ENCODE assay signal across 26 cellular contexts in the genomic region with DNA sequence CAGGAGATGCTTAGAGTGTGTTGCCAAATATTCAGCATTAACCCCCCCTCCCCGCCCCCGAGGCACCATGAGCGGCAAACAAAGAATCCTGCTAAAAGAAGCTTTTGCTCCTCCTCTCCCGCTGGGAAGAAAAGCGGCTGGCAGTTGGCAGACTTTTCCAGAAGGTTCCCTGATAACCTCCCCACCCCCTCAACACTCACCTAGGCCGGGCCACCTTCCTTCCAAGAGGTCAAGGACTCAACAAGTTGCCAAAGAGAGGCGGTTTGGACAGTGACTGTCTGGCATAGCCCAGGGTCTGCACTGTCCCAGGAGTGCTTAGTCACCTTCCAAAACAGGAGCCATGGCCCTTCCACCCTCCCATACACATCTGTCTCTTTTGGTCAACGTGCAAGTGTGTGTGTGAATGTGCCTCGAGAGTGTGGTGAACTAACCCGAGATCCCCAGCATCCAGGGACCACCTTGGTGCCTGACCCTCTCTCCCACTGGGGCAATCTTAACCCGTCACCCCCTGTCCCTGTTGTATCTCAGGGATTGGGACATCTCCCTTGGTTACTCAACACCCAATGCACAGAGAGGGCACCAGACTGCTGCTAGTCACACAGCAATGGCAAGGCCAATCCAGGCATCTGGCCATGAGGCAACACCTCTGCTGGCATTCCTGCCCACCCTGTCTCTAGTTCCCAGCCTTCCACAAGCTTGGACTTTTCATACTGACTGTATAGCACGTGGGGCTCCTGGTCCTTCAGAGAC. TPM values are rescaled to one million over a fixed set of nuclear protein-coding genes. Genes with fewer than 3 reads are reported as not detected.
DNase-seq lines count a peak whose midpoint lies in the region; ATAC-seq and TF ChIP-seq lines count a peak whose summit lies in the region.
"Had no signal": no experiment of that assay in that cellular context is flagged by ENCODE, and none has a peak within 500 bp of the region (broad histone marks: within the 10 kb centered on the region; RNA-seq: fewer than 3 reads in every experiment).

No MANE protein-coding gene starts in this region.

- peak; percentile 94 to 96 (median 96) for ATAC-seq in psoas muscle
- ATAC-seq: natural killer cell, upper lobe of right lung had no signal

- H3K9me3 ChIP-seq in Caco-2 (no peaks in the 10 kb centered on the region), psoas muscle (no peaks in the 10 kb centered on the region), MG63 (no peaks in the 10 kb centered on the region), MM.1S (replicated peaks; ENCODE audit: insufficient read depth, low read length) (no peaks in the 10 kb centered on the region)
- H3K9me3 ChIP-seq: Peyer's patch, sigmoid colon, SK-N-SH, upper lobe of right lung had no signal

- no peaks in the 10 kb centered on the region; the same call in 1 of the 2 replicates for H3K27me3 ChIP-seq in Caco-2 (replicated peaks; ENCODE audit: control insufficient read depth, insufficient read depth, low read length)
- H3K27me3 ChIP-seq in psoas muscle (ENCODE audit: insufficient read depth in 3 of 3, low read length in 2 of 3) = no peaks in the 10 kb centered on the region
- no peaks in the 10 kb centered on the region for H3K27me3 ChIP-seq in MG63
- H3K27me3 ChIP-seq in MM.1S (replicated peaks; ENCODE audit: insufficient read depth, low read length) = no peaks in the 10 kb centered on the region
- H3K27me3 ChIP-seq: Peyer's patch, sigmoid colon, upper lobe of right lung had no signal

- H3K27me3 Mint-ChIP-seq in Caco-2 (ENCODE audit: insufficient read depth, unreplicated experiment) = peaks cover 3% of the 10 kb centered on the region

- POLR2A ChIA-PET in Caco-2 (lab: Charles Lee) = interaction anchor here (0.6 kb wide), 1 partner anchor 29 kb away, joined by 4 read pairs; no protein-coding TSS in a partner anchor

- CTCF ChIA-PET in Caco-2 (lab: Charles Lee) = interaction anchor here (0.6 kb wide), 1 partner anchor 78 kb away, joined by 3 read pairs; no protein-coding TSS in a partner anchor

- H4K20me1 ChIP-seq in MM.1S (ENCODE audit: insufficient read depth, low read length) = no peaks in the 10 kb centered on the region

- DNase-seq in Caco-2 (no peak), NCI-H69 (lab: John Stamatoyannopoulos, UW) (peak; percentile 51), fibroblast of mammary gland (ENCODE audit: low read depth) (peak; percentile 16), psoas muscle (peak; percentile 33 to 65), MG63 (no peak), C1 segment of cervical spinal cord (lab: John Stamatoyannopoulos, UW) (no peak), MM.1S (no peak)
- DNase-seq: activated CD4-positive, alpha-beta T cell treated with anti-CD3 and anti-CD28 coated beads, Interleukin-2, amount 50 U/mL, for 4 hours; activated CD8-positive, alpha-beta memory T cell treated with anti-CD3 and anti-CD28 coated beads, Interleukin-2, amount 50 U/mL, for 4 hours; activated gamma-delta T cell; CD4-positive, alpha-beta memory T cell; cortex of kidney; DMS53; glutamatergic neuron; Karpas-422; natural killer cell; NCI-H1092; NCI-H1930; NCI-H446 treated with DMSO at 0.1 percent for 48 hours; Peyer's patch; sigmoid colon; SK-N-SH; upper lobe of right lung; WERI-Rb-1 had no signal

- no peaks in the 10 kb centered on the region for H3K79me2 ChIP-seq in MM.1S (ENCODE audit: low read length)

- intact Hi-C loops in Caco-2 (cut with micrococcal nuclease; ENCODE audit: unreplicated experiment) = no loop called here
- intact Hi-C loops in psoas muscle (cut with DNase I) = loop anchor here in 1 of 2 donors (5.0 to 10.0 kb wide), 2 partner anchors 82 to 164 kb away; no protein-coding TSS in a partner anchor

- H3K36me3 ChIP-seq in Caco-2 (ENCODE audit: control insufficient read depth, insufficient read depth, low read length) = no peaks in the 10 kb centered on the region
- H3K36me3 ChIP-seq in psoas muscle (ENCODE audit: insufficient read depth in 1 of 2, low read depth in 1 of 2) = no peaks in the 10 kb centered on the region
- H3K36me3 ChIP-seq in MG63 = no peaks in the 10 kb centered on the region
- no peaks in the 10 kb centered on the region for H3K36me3 ChIP-seq in MM.1S (replicated peaks; ENCODE audit: insufficient read depth, low read length)
- H3K36me3 ChIP-seq: Peyer's patch, sigmoid colon, upper lobe of right lung, WERI-Rb-1 had no signal

- 51 to 57% (median 54%) methylated on average over 12 of the region's 12 CpGs for WGBS in psoas muscle, 3 donors

- H3K4me1 Mint-ChIP-seq in Caco-2 (ENCODE audit: low read depth, unreplicated experiment) = no peaks in the 10 kb centered on the region
- H3K4me1 Mint-ChIP-seq: CD4-positive, alpha-beta memory T cell; natural killer cell had no signal

- H3K4me3 ChIP-seq in Caco-2 (ENCODE audit: low read depth, low read length) (no peak overlapping the region), fibroblast of mammary gland (ENCODE audit: control insufficient read depth, low read depth, low read length) (no peak overlapping the region), psoas muscle (no peak overlapping the region), MG63 (no peak overlapping the region), MM.1S (ENCODE audit: low read length) (no peak overlapping the region)
- H3K4me3 ChIP-seq: Peyer's patch, sigmoid colon, upper lobe of right lung had no signal

- H3K36me3 Mint-ChIP-seq in Caco-2 (ENCODE audit: insufficient read depth, unreplicated experiment) = no peaks in the 10 kb centered on the region
- H3K36me3 Mint-ChIP-seq: CD4-positive, alpha-beta memory T cell; mesothelial cell of epicardium; natural killer cell had no signal

- H3K4me3 Mint-ChIP-seq in Caco-2 (ENCODE audit: unreplicated experiment) = no peak overlapping the region
- H3K4me3 Mint-ChIP-seq: CD4-positive, alpha-beta memory T cell; mesothelial cell of epicardium; natural killer cell had no signal

- H3K4me2 ChIP-seq in MM.1S (ENCODE audit: low read depth, low read length) = no peak overlapping the region
- H3K4me2 ChIP-seq: SK-N-SH had no signal

- no peaks in the 10 kb centered on the region for H3K9me3 Mint-ChIP-seq in Caco-2 (ENCODE audit: unreplicated experiment)
- H3K9me3 Mint-ChIP-seq: CD4-positive, alpha-beta memory T cell; mesothelial cell of epicardium; natural killer cell had no signal

- no peaks in the 10 kb centered on the region for H3K9me2 ChIP-seq in MM.1S (replicated peaks; ENCODE audit: insufficient read depth, low read length)
- H3K9me2 ChIP-seq: SK-N-SH had no signal

- no peak overlapping the region for H2AFZ ChIP-seq in MM.1S (ENCODE audit: low read length)

- TF ChIP-seq CTCF in Caco-2 (IDR thresholded peaks at IDR 0.05; ENCODE audit: insufficient read depth in 1 of 2, low read depth in 1 of 2, low read length in 1 of 2, severe bottlenecking in 1 of 2, unreplicated experiment in 1 of 2) = no peak
- no peak for TF ChIP-seq CTCF in fibroblast of mammary gland (conservative IDR thresholded peaks at IDR 0.05; ENCODE audit: control insufficient read depth, insufficient read depth, low read depth, low read length)
- no peak for TF ChIP-seq CTCF in psoas muscle (IDR thresholded peaks at IDR 0.05)
- no peak for TF ChIP-seq CTCF in MM.1S (IDR thresholded peaks at IDR 0.05; ENCODE audit: low read length)

- no peak overlapping the region for H3K27ac ChIP-seq in psoas muscle
- H3K27ac ChIP-seq in MM.1S (ENCODE audit: low read length) = no peak overlapping the region
- H3K27ac ChIP-seq: Peyer's patch, upper lobe of right lung, WERI-Rb-1 had no signal

- no peak overlapping the region for H3K9ac ChIP-seq in MM.1S (ENCODE audit: low read length)
- H3K9ac ChIP-seq: SK-N-SH had no signal

- peak overlapping the region; percentile 56 for H3K27ac Mint-ChIP-seq in Caco-2 (ENCODE audit: unreplicated experiment)
- H3K27ac Mint-ChIP-seq: CD4-positive, alpha-beta memory T cell; mesothelial cell of epicardium; natural killer cell had no signal

- H3K4me1 ChIP-seq in Caco-2 = no peaks in the 10 kb centered on the region
- H3K4me1 ChIP-seq in psoas muscle = peaks cover 9% of the 10 kb centered on the region
- no peaks in the 10 kb centered on the region for H3K4me1 ChIP-seq in MM.1S (ENCODE audit: low read length)
- H3K4me1 ChIP-seq: Peyer's patch, upper lobe of right lung had no signal

- H3F3A ChIP-seq in MM.1S (ENCODE audit: insufficient read depth, low read length) = no peaks in the 10 kb centered on the region

- no TSS peak for BruUV-seq in Caco-2 (replicated peaks; lab: Mats Ljungman, UMichigan)

RNA-seq across cellular contexts. Expression of a gene that starts 18.9 kb away (rescaled TPM):
- total RNA-seq in Caco-2 (2022) (not detected in 2 replicates), psoas muscle (100 to 1,000 TPM in 1 of 4 donors, 10 to 100 TPM in 3; 41.7 to 118 (median 48.1) TPM)
- polyA plus RNA-seq in psoas muscle = 10 to 100 TPM in 2 of 3 donors, 1 to 10 TPM in 1; 8.1 to 49.6 (median 19.4) TPM
- 0.56 TPM in 1 of 2 replicates, not detected in the other for total RNA-seq in MG63 (2014; rRNA removed; shearing (Covaris generic); ENCODE audit: low replicate concordance)
- total RNA-seq: CD4-positive, alpha-beta memory T cell; HT1080 had no signal
- polyA plus RNA-seq: CD4-positive, alpha-beta memory T cell had no signal

RNA-seq across cellular contexts. Expression of a gene that starts 32.0 kb away (rescaled TPM):
- total RNA-seq in Caco-2 (2022) (0.52 and 0.65 TPM in 2 replicates), psoas muscle (under 1 TPM in 2 of 4 donors, not detected in 2; 0.15 to 0.45 TPM)
- not detected for polyA plus RNA-seq in psoas muscle
- total RNA-seq in MG63 (2014; rRNA removed; shearing (Covaris generic); ENCODE audit: low replicate concordance) = 38.8 and 45.4 TPM in 2 replicates
- total RNA-seq: CD4-positive, alpha-beta memory T cell; Peyer's patch had no signal
- polyA plus RNA-seq: CD4-positive, alpha-beta memory T cell had no signal

Comparison
In these comparisons a context has a peak if more than half of its experiments do, and no peak if none do; other contexts are left out.
1. DNase-seq: peak in NCI-H69 (single experiment), fibroblast of mammary gland (single experiment) and psoas muscle (2 of 2); none in Caco-2 (0 of 2), MG63 (single experiment), C1 segment of cervical spinal cord (0 of 14) and MM.1S (single experiment).
2. RNA of a gene that starts 18.9 kb away (total RNA-seq): 41.7 to 118 TPM in psoas muscle; 0.56 TPM in MG63 and not detected in Caco-2; every median in the first group is over 10 times any median in the second.
3. RNA of a gene that starts 32.0 kb away (total RNA-seq): 38.8 to 45.4 TPM in MG63; 0.52 to 0.65 TPM in Caco-2 and 0.15 to 0.45 TPM in psoas muscle; every median in the first group is over 10 times any median in the second.